ENCODE assay signal across 11 cellular contexts in genomic region chr6:43702147-43702521, GRCh38. TPM values are rescaled to one million over a fixed set of nuclear protein-coding genes. Genes with fewer than 3 reads are reported as not detected.
DNase-seq lines count a peak whose midpoint lies in the region; ATAC-seq, FAIRE-seq and TF ChIP-seq lines count a peak whose summit lies in the region.
"Had no signal": no experiment of that assay in that cellular context is flagged by ENCODE, and none has a peak within 500 bp of the region (broad histone marks: within the 10 kb centered on the region; RNA-seq: fewer than 3 reads in every experiment).

No MANE protein-coding gene starts in this region.

- H3K4me2 ChIP-seq in K562 (ENCODE audit: insufficient read depth, low read length) (peak overlapping the region; percentile 71), HepG2 (ENCODE audit: low read depth, low read length) (peak overlapping the region; percentile 85)

- H4K20me1 ChIP-seq in K562 (replicated peaks; ENCODE audit: control insufficient read depth, insufficient read depth, low read length) (no peaks in the 10 kb centered on the region), HepG2 (ENCODE audit: insufficient read depth, low read length) (no peaks in the 10 kb centered on the region)

- no peaks in the 10 kb centered on the region for H3K79me2 ChIP-seq in K562 (ENCODE audit: control insufficient read depth, insufficient read depth, low read length)
- H3K79me2 ChIP-seq in HepG2 (ENCODE audit: insufficient read depth, low read length) = no peaks in the 10 kb centered on the region

- no peaks in the 10 kb centered on the region for H3K36me3 ChIP-seq in H7 (replicated peaks; ENCODE audit: control insufficient read depth, insufficient read depth, low read length)
- no peaks in the 10 kb centered on the region for H3K36me3 ChIP-seq in K562 (ENCODE audit: control insufficient read depth, insufficient read depth, low read length)
- no peaks in the 10 kb centered on the region for H3K36me3 ChIP-seq in HepG2 (replicated peaks in 1 of 2; ENCODE audit: control insufficient read depth in 1 of 2, insufficient read depth in 2 of 2, low read length in 2 of 2)
- no peaks in the 10 kb centered on the region for H3K36me3 ChIP-seq in MG63

- BruUV-seq in K562 (replicated peaks; lab: Mats Ljungman, UMichigan) = no TSS peak
- no TSS peak for BruUV-seq in HepG2 (replicated peaks; lab: Mats Ljungman, UMichigan)

- POLR2A ChIA-PET in K562 (lab: Yijun Ruan, JAX) (interaction anchor here (0.6 to 2.9 kb wide), 4 partner anchors 11 to 81 kb away, joined by 3 to 10 read pairs (median 3); partner anchors contain the start of gene MRPS18A), HepG2 (lab: Yijun Ruan, JAX) (no interaction called here)

- TF ChIP-seq CTCF in K562 (IDR thresholded peaks at IDR 0.05 in 2 of 3, conservative IDR thresholded peaks at IDR 0.05 in 1 of 3; ENCODE audit: insufficient read depth in 2 of 3, low read depth in 1 of 3, low read length in 3 of 3) = no peak
- no peak for TF ChIP-seq CTCF in HepG2 (CRISPR knock-in tag; IDR thresholded peaks at IDR 0.05)

- intact Hi-C loops in K562 (cut with micrococcal nuclease) = no loop called here
- intact Hi-C loops in HepG2 (cut with micrococcal nuclease; ENCODE audit: unreplicated experiment) = loop anchor here (2.0 kb wide), 1 partner anchor 29 kb away; no protein-coding TSS in a partner anchor

- TF ChIP-seq EP300 in K562 (IDR thresholded peaks at IDR 0.05; ENCODE audit: low read length) = no peak
- TF ChIP-seq EP300 in HepG2 (IDR thresholded peaks at IDR 0.05; ENCODE audit: low read depth in 2 of 2, low read length in 2 of 2) = no peak
- no peak for TF ChIP-seq EP300 in HepG2 (CRISPR knock-in tag; IDR thresholded peaks at IDR 0.05; ENCODE audit: borderline replicate concordance)

- in situ Hi-C loops in K562 (cut with MboI) = no loop called here
- in situ Hi-C loops in HepG2 (cut with HindIII; ENCODE audit: extremely low pct_ligation_motif_present, low pct_unique_long_range_greater_than_20kb) = no loop called here

- CTCF ChIA-PET in K562 (lab: Yijun Ruan, JAX; ENCODE audit: low intra/inter-chr PET ratio) = interaction anchor here (0.6 to 0.8 kb wide), 2 partner anchors 56 to 69 kb away, joined by 3 read pairs; no protein-coding TSS in a partner anchor
- CTCF ChIA-PET in HepG2 (lab: Yijun Ruan, JAX; ENCODE audit: low intra/inter-chr PET ratio, low total read pairs) = no interaction called here

- H3K4me3 ChIP-seq in H7 (ENCODE audit: insufficient read depth, low read depth, low read length) = peak overlapping the region; percentile 0; the same call in 1 of the 2 replicates
- no peak overlapping the region for H3K4me3 ChIP-seq in K562
- H3K4me3 ChIP-seq in HepG2 (replicated peaks in 1 of 3; ENCODE audit: insufficient read depth in 1 of 3, low read depth in 2 of 3, low read length in 3 of 3) = peak overlapping the region in 2 of 3 experiments; percentile 24 to 54; a peak in 2 of 6 replicates
- no peak overlapping the region for H3K4me3 ChIP-seq in skin epidermis
- H3K4me3 ChIP-seq in MG63 = no peak overlapping the region

- no peak for TF ChIP-seq POLR2A in K562 (conservative IDR thresholded peaks at IDR 0.05)
- no peak for TF ChIP-seq POLR2A in HepG2 (IDR thresholded peaks at IDR 0.05; ENCODE audit: insufficient read depth in 1 of 2, low read depth in 2 of 2, low read length in 2 of 2)

- H3K27me3 ChIP-seq in H7 (ENCODE audit: control insufficient read depth, insufficient read depth, low read length) (no peaks in the 10 kb centered on the region; the same call in 1 of the 2 replicates), K562 (ENCODE audit: control insufficient read depth in 2 of 2, insufficient read depth in 2 of 2, low read length in 2 of 2) (no peaks in the 10 kb centered on the region), HepG2 (ENCODE audit: control insufficient read depth in 1 of 2, insufficient read depth in 2 of 2, low read length in 2 of 2) (peaks cover 0 to 19% of the 10 kb centered on the region in 2 experiments; a peak in 3 of 5 replicates), MG63 (no peaks in the 10 kb centered on the region)

- FAIRE-seq in K562 (lab: Jason Lieb, UNC) (no peak), HepG2 (lab: Jason Lieb, UNC) (no peak)
- FAIRE-seq: RCC 7860 had no signal

- no peak; the same call in 2 of the 3 replicates for ATAC-seq in K562
- ATAC-seq in HepG2 = no peak
- no peak for ATAC-seq in HG03095 (IDR thresholded peaks at IDR 0.05; ENCODE audit: unreplicated experiment)

- H2AFZ ChIP-seq in K562 (ENCODE audit: low read depth, low read length) (peak overlapping the region; percentile 98), HepG2 (ENCODE audit: low read length) (peak overlapping the region; percentile 8)

- TF ChIP-seq RAD21 in K562 (CRISPR knock-in tag; conservative IDR thresholded peaks at IDR 0.05 in 1 of 2, IDR thresholded peaks at IDR 0.05 in 1 of 2) (no peak), HepG2 (CRISPR knock-in tag; IDR thresholded peaks at IDR 0.05) (no peak)

- WGBS in K562 (ENCODE audit: insufficient coverage, low coverage, missing lambda C conversion rate) = 7% methylated on average over 2 of the region's 2 CpGs
- WGBS in HepG2 (ENCODE audit: low lambda C conversion rate) = 0% methylated on average over 2 of the region's 2 CpGs

- no peaks in the 10 kb centered on the region for H3K9me1 ChIP-seq in K562 (ENCODE audit: control insufficient read depth, insufficient read depth, low read length)

- H3K4me1 ChIP-seq in K562 (replicated peaks in 1 of 2; ENCODE audit: control insufficient read depth in 2 of 2, insufficient read depth in 2 of 2, low read length in 2 of 2) (peaks cover 13 to 55% of the 10 kb centered on the region in 2 experiments), HepG2 (ENCODE audit: insufficient read depth, low read length) (peaks cover 90% of the 10 kb centered on the region)

- H3K27ac ChIP-seq in K562 (ENCODE audit: extremely low read depth, low read depth, low read length) (peak overlapping the region; percentile 75), HepG2 (ENCODE audit: extremely low read length, insufficient read depth, low read length) (no peak overlapping the region), skin epidermis (peak overlapping the region in 16 of 21 experiments; percentile 21 to 81 (median 60))

- DNase-seq in H7 = no peak
- no peak for DNase-seq in K562 (ENCODE audit: extremely low read depth in 1 of 4, low spot score in 3 of 4)
- DNase-seq in HepG2 (ENCODE audit: low spot score) = no peak
- no peak for DNase-seq in MG63
- DNase-seq in AG08395 (ENCODE audit: low spot score) = no peak
- no peak for DNase-seq in DMS114 treated with DMSO at 0.1 percent for 48 hours (lab: John Stamatoyannopoulos, UW; ENCODE audit: unreplicated experiment)
- DNase-seq: NCI-H1048 had no signal

- H3K9ac ChIP-seq in K562 (ENCODE audit: insufficient read depth in 1 of 2, low read depth in 2 of 2, low read length in 2 of 2) = peak overlapping the region; percentile 69 to 80; a peak in 3 of 4 replicates
- H3K9ac ChIP-seq in HepG2 (ENCODE audit: insufficient read depth, low read depth, low read length) = peak overlapping the region; percentile 28; the same call in 1 of the 2 replicates

- H3K9me3 ChIP-seq in K562 (replicated peaks; ENCODE audit: control insufficient read depth, insufficient read depth, low read depth, low read length) (no peaks in the 10 kb centered on the region), HepG2 (ENCODE audit: low read length) (no peaks in the 10 kb centered on the region), MG63 (no peaks in the 10 kb centered on the region)

RNA-seq across cellular contexts. Expression of gene MRPS18A, which starts 14.5 kb away (rescaled TPM):
- 77.3 and 102 TPM in 2 replicates for total RNA-seq in H7 (2014; rRNA removed; shearing (Covaris generic))
- 30.9 and 95.8 TPM in 2 replicates for total RNA-seq in K562 (2011; cell fraction: chromatin; rRNA removed; ENCODE audit: low replicate concordance)
- total RNA-seq in K562 (2011; cell fraction: nucleolus; rRNA removed) = 81.3 and 96.7 TPM in 2 replicates
- 48.8 and 57.7 TPM in 2 replicates for total RNA-seq in K562 (2011; cell fraction: nucleoplasm; rRNA removed)
- total RNA-seq in K562 (2014; rRNA removed) = 130 and 161 TPM in 2 replicates
- total RNA-seq in K562 (2014; rRNA removed; fragmentation: Illumina TruSeq; extraction: Trizol) = 63.9 and 87.5 TPM in 2 replicates
- 115 and 119 TPM in 2 replicates for total RNA-seq in K562 (2015; rRNA removed; fragmentation: Illumina TruSeq; extraction: Trizol)
- 102 and 104 TPM in 2 replicates for total RNA-seq in K562 (2021)
- polyA plus RNA-seq in K562 (2011; rRNA removed) = 104 and 112 TPM in 2 replicates
- 155 and 252 TPM in 2 replicates for polyA plus RNA-seq in K562 (2011; cell fraction: cytosol; rRNA removed)
- 54.3 and 56.2 TPM in 2 replicates for polyA plus RNA-seq in K562 (2011; cell fraction: nucleus; rRNA removed)
- polyA plus RNA-seq in K562 (2012) = 113 and 127 TPM in 2 replicates
- polyA plus RNA-seq in K562 (2014; fragmentation: Illumina TruSeq; extraction: Trizol) = 159 and 185 TPM in 2 replicates
- polyA plus RNA-seq in K562 (2014; fragmentation: Nextera tagmentation; extraction: Ambion mirVana) = 100 to 1,000 TPM; 204 to 243 TPM
- 125 and 133 TPM in 2 replicates for polyA plus RNA-seq in K562 (2014; rRNA removed)
- polyA minus RNA-seq in K562 (2011; rRNA and poly(A)+ RNA removed) = 78.1 and 100 TPM in 2 replicates
- 41.0 and 52.2 TPM in 2 replicates for polyA minus RNA-seq in K562 (2011; cell fraction: cytosol; rRNA and poly(A)+ RNA removed)
- polyA minus RNA-seq in K562 (2011; cell fraction: nucleus; rRNA and poly(A)+ RNA removed) = 41.9 and 47.8 TPM in 2 replicates
- 89.1 and 100 TPM in 2 replicates for total RNA-seq in HepG2 (2016; rRNA removed; fragmentation: Illumina TruSeq; extraction: Trizol)
- 51.0 and 53.1 TPM in 2 replicates for total RNA-seq in HepG2 (2016; cell fraction: cytosol; rRNA removed; fragmentation: Illumina TruSeq; extraction: Trizol; ENCODE audit: low read depth)
- total RNA-seq in HepG2 (2016; cell fraction: insoluble cytoplasmic fraction; rRNA removed; fragmentation: Illumina TruSeq; extraction: Trizol) = 92.0 and 115 TPM in 2 replicates
- total RNA-seq in HepG2 (2016; cell fraction: membrane; rRNA removed; fragmentation: Illumina TruSeq; extraction: Trizol) = 52.2 and 52.5 TPM in 2 replicates
- total RNA-seq in HepG2 (2016; cell fraction: nucleus; rRNA removed; fragmentation: Illumina TruSeq; extraction: Trizol) = 44.5 and 50.5 TPM in 2 replicates
- 87.8 and 102 TPM in 2 replicates for polyA plus RNA-seq in HepG2 (2011; rRNA removed)
- 108 and 150 TPM in 2 replicates for polyA plus RNA-seq in HepG2 (2011; cell fraction: cytosol; rRNA removed)
- 43.7 and 43.9 TPM in 2 replicates for polyA plus RNA-seq in HepG2 (2011; cell fraction: nucleus; rRNA removed)
- polyA plus RNA-seq in HepG2 (2012) = 56.6 and 66.1 TPM in 2 replicates
- 59.0 and 63.6 TPM in 2 replicates for polyA plus RNA-seq in HepG2 (2016; cell fraction: cytosol; fragmentation: Illumina TruSeq; extraction: Trizol; ENCODE audit: low read depth)
- polyA plus RNA-seq in HepG2 (2016; cell fraction: insoluble cytoplasmic fraction; fragmentation: Illumina TruSeq; extraction: Trizol; ENCODE audit: low read depth) = 121 and 138 TPM in 2 replicates
- polyA plus RNA-seq in HepG2 (2016; cell fraction: membrane; fragmentation: Illumina TruSeq; extraction: Trizol; ENCODE audit: low read depth) = 49.5 and 50.7 TPM in 2 replicates
- 49.3 and 56.1 TPM in 2 replicates for polyA plus RNA-seq in HepG2 (2016; cell fraction: nucleus; fragmentation: Illumina TruSeq; extraction: Trizol; ENCODE audit: insufficient read depth, low read depth)
- polyA minus RNA-seq in HepG2 (2011; rRNA and poly(A)+ RNA removed; ENCODE audit: low replicate concordance) = 146 and 147 TPM in 2 replicates
- 32.4 and 35.6 TPM in 2 replicates for polyA minus RNA-seq in HepG2 (2011; cell fraction: cytosol; rRNA and poly(A)+ RNA removed)
- 65.1 and 66.4 TPM in 2 replicates for polyA minus RNA-seq in HepG2 (2011; cell fraction: nucleus; rRNA and poly(A)+ RNA removed)
- 41.1 and 47.3 TPM in 2 replicates for total RNA-seq in MG63 (2014; rRNA removed; shearing (Covaris generic); ENCODE audit: low replicate concordance)

RNA-seq across cellular contexts. Expression of gene RSPH9, which starts 57.3 kb away (rescaled TPM):
- 0.07 TPM in 1 of 2 replicates, not detected in the other for total RNA-seq in H7 (2014; rRNA removed; shearing (Covaris generic))
- total RNA-seq in K562 (2011; cell fraction: chromatin; rRNA removed; ENCODE audit: low replicate concordance) = 0.32 TPM in 1 of 2 replicates, not detected in the other
- 0.17 TPM in 1 of 2 replicates, not detected in the other for total RNA-seq in K562 (2011; cell fraction: nucleolus; rRNA removed)
- 0.22 and 0.38 TPM in 2 replicates for total RNA-seq in K562 (2011; cell fraction: nucleoplasm; rRNA removed)
- total RNA-seq in K562 (2014; rRNA removed) = 0.05 TPM in 1 of 2 replicates, not detected in the other
- not detected in 2 replicates for total RNA-seq in K562 (2014; rRNA removed; fragmentation: Illumina TruSeq; extraction: Trizol)
- total RNA-seq in K562 (2015; rRNA removed; fragmentation: Illumina TruSeq; extraction: Trizol) = not detected in 2 replicates
- not detected in 2 replicates for total RNA-seq in K562 (2021)
- 0.04 TPM in 1 of 2 replicates, not detected in the other for polyA plus RNA-seq in K562 (2011; rRNA removed)
- polyA plus RNA-seq in K562 (2011; cell fraction: cytosol; rRNA removed) = not detected in 2 replicates
- 0.04 TPM in 1 of 2 replicates, not detected in the other for polyA plus RNA-seq in K562 (2011; cell fraction: nucleus; rRNA removed)
- polyA plus RNA-seq in K562 (2012) = 0.40 and 0.49 TPM in 2 replicates
- not detected in 2 replicates for polyA plus RNA-seq in K562 (2014; fragmentation: Illumina TruSeq; extraction: Trizol)
- under 1 TPM; 0.39 to 0.60 TPM for polyA plus RNA-seq in K562 (2014; fragmentation: Nextera tagmentation; extraction: Ambion mirVana)
- not detected in 2 replicates for polyA plus RNA-seq in K562 (2014; rRNA removed)
- polyA minus RNA-seq in K562 (2011; rRNA and poly(A)+ RNA removed) = 0.11 and 0.15 TPM in 2 replicates
- not detected in 2 replicates for polyA minus RNA-seq in K562 (2011; cell fraction: cytosol; rRNA and poly(A)+ RNA removed)
- 0.22 TPM in 1 of 2 replicates, not detected in the other for polyA minus RNA-seq in K562 (2011; cell fraction: nucleus; rRNA and poly(A)+ RNA removed)
- total RNA-seq in HepG2 (2016; rRNA removed; fragmentation: Illumina TruSeq; extraction: Trizol) = 0.04 TPM in 1 of 2 replicates, not detected in the other
- total RNA-seq in HepG2 (2016; cell fraction: cytosol; rRNA removed; fragmentation: Illumina TruSeq; extraction: Trizol; ENCODE audit: low read depth) = not detected in 2 replicates
- not detected in 2 replicates for total RNA-seq in HepG2 (2016; cell fraction: insoluble cytoplasmic fraction; rRNA removed; fragmentation: Illumina TruSeq; extraction: Trizol)
- not detected in 2 replicates for total RNA-seq in HepG2 (2016; cell fraction: membrane; rRNA removed; fragmentation: Illumina TruSeq; extraction: Trizol)
- not detected in 2 replicates for total RNA-seq in HepG2 (2016; cell fraction: nucleus; rRNA removed; fragmentation: Illumina TruSeq; extraction: Trizol)
- polyA plus RNA-seq in HepG2 (2011; rRNA removed) = not detected in 2 replicates
- not detected in 2 replicates for polyA plus RNA-seq in HepG2 (2011; cell fraction: cytosol; rRNA removed)
- polyA plus RNA-seq in HepG2 (2011; cell fraction: nucleus; rRNA removed) = 0.10 TPM in 1 of 2 replicates, not detected in the other
- 0.15 and 0.40 TPM in 2 replicates for polyA plus RNA-seq in HepG2 (2012)
- polyA plus RNA-seq in HepG2 (2016; cell fraction: cytosol; fragmentation: Illumina TruSeq; extraction: Trizol; ENCODE audit: low read depth) = not detected in 2 replicates
- not detected in 2 replicates for polyA plus RNA-seq in HepG2 (2016; cell fraction: insoluble cytoplasmic fraction; fragmentation: Illumina TruSeq; extraction: Trizol; ENCODE audit: low read depth)
- not detected in 2 replicates for polyA plus RNA-seq in HepG2 (2016; cell fraction: membrane; fragmentation: Illumina TruSeq; extraction: Trizol; ENCODE audit: low read depth)
- not detected in 2 replicates for polyA plus RNA-seq in HepG2 (2016; cell fraction: nucleus; fragmentation: Illumina TruSeq; extraction: Trizol; ENCODE audit: insufficient read depth, low read depth)
- not detected in 2 replicates for polyA minus RNA-seq in HepG2 (2011; rRNA and poly(A)+ RNA removed; ENCODE audit: low replicate concordance)
- not detected in 2 replicates for polyA minus RNA-seq in HepG2 (2011; cell fraction: cytosol; rRNA and poly(A)+ RNA removed)
- polyA minus RNA-seq in HepG2 (2011; cell fraction: nucleus; rRNA and poly(A)+ RNA removed) = not detected in 2 replicates
- not detected in 2 replicates for total RNA-seq in MG63 (2014; rRNA removed; shearing (Covaris generic); ENCODE audit: low replicate concordance)
- total RNA-seq: mesenteric fat pad had no signal

Comparison
In these comparisons a context has a peak if more than half of its experiments do, and no peak if none do; other contexts are left out.
1. H3K4me3 ChIP-seq: peak in H7 (single experiment) and HepG2 (2 of 3); none in K562 (single experiment), skin epidermis (0 of 7) and MG63 (single experiment).